In the genomic region with DNA sequence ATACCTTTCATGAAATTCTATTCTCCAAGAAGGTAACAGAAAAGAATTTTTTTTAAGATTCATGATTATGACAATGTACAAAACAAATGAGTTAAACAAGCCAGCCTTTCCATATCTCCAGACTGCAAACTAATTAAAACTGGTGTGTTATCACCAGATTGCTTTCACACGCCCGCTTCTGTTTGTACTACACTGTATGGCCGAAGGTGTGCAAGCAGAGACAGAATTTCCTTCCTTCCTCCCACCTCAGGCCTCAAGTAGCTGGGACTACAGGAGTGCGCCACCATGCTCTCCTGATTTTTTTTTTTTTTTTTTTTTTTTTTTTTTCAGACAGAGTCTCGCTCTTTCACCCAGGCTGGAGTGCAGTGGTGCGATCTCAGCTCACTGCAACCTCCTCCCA, we compare ENCODE assay signal across 27 cellular contexts.
DNase-seq lines count a peak whose midpoint lies in the region; ATAC-seq, FAIRE-seq and TF ChIP-seq lines count a peak whose summit lies in the region.
"Had no signal": no experiment of that assay in that cellular context is flagged by ENCODE, and none has a peak within 500 bp of the region (broad histone marks: within the 10 kb centered on the region; RNA-seq: fewer than 3 reads in every experiment).

No MANE protein-coding gene starts in this region.

- no peak for TF ChIP-seq EP300 in K562 (IDR thresholded peaks at IDR 0.05; ENCODE audit: low read length)

- no peak overlapping the region for H3K27ac Mint-ChIP-seq in naive thymus-derived CD8-positive, alpha-beta T cell
- H3K27ac Mint-ChIP-seq in activated CD4-positive, alpha-beta T cell treated with anti-CD3 and anti-CD28 coated beads, Interleukin-2, amount 10 ng/mL, durations not matched to agents 24 days and 14 days = no peak overlapping the region
- H3K27ac Mint-ChIP-seq: B cell; CD4-positive, alpha-beta T cell; CD8-positive, alpha-beta T cell had no signal

- H3K36me3 ChIP-seq in HEK293 (ENCODE audit: control insufficient read depth in 2 of 2, insufficient read depth in 1 of 2, low read length in 2 of 2) = no peaks in the 10 kb centered on the region
- no peaks in the 10 kb centered on the region for H3K36me3 ChIP-seq in K562 (ENCODE audit: control insufficient read depth, insufficient read depth, low read length)
- H3K36me3 ChIP-seq in mucosa of descending colon (ENCODE audit: low read depth) = no peaks in the 10 kb centered on the region
- H3K36me3 ChIP-seq: BLaER1 treated with 17β-estradiol and CSF1 and Interleukin-3, amounts not matched to agents 10 nM and 100 nM had no signal

- in situ Hi-C loops in K562 (cut with MboI) = no loop called here

- TF ChIP-seq CTCF in HEK293 (tag by site-specific recombination; IDR thresholded peaks at IDR 0.05) (no peak), K562 (IDR thresholded peaks at IDR 0.05 in 2 of 3, conservative IDR thresholded peaks at IDR 0.05 in 1 of 3; ENCODE audit: insufficient read depth in 2 of 3, low read depth in 1 of 3, low read length in 3 of 3) (no peak), mucosa of descending colon (IDR thresholded peaks at IDR 0.05) (no peak)

- no peaks in the 10 kb centered on the region for H4K20me1 ChIP-seq in K562 (replicated peaks; ENCODE audit: control insufficient read depth, insufficient read depth, low read length)
- H4K20me1 ChIP-seq: BLaER1 treated with 17β-estradiol and CSF1 and Interleukin-3, amounts not matched to agents 10 nM and 100 nM had no signal

- no peaks in the 10 kb centered on the region for H3K4me1 Mint-ChIP-seq in naive thymus-derived CD8-positive, alpha-beta T cell
- H3K4me1 Mint-ChIP-seq in activated CD4-positive, alpha-beta T cell treated with anti-CD3 and anti-CD28 coated beads, Interleukin-2, amount 10 ng/mL, durations not matched to agents 24 days and 14 days = no peaks in the 10 kb centered on the region
- H3K4me1 Mint-ChIP-seq: B cell had no signal

- BruUV-seq in K562 (replicated peaks; lab: Mats Ljungman, UMichigan) = no TSS peak

- no peaks in the 10 kb centered on the region for H3K27me3 ChIP-seq in K562 (ENCODE audit: control insufficient read depth in 2 of 2, insufficient read depth in 2 of 2, low read length in 2 of 2)
- H3K27me3 ChIP-seq: BLaER1 treated with 17β-estradiol and CSF1 and Interleukin-3, amounts not matched to agents 10 nM and 100 nM had no signal

- no peaks in the 10 kb centered on the region for H3K79me2 ChIP-seq in K562 (ENCODE audit: control insufficient read depth, insufficient read depth, low read length)

- DNase-seq in K562 (ENCODE audit: extremely low read depth in 1 of 4, low spot score in 3 of 4) = no peak
- DNase-seq in mucosa of descending colon = peak in 1 of 3 donors; percentile 24
- DNase-seq in nucleus accumbens (lab: John Stamatoyannopoulos, UW) = no peak
- no peak for DNase-seq in SKM-1 treated with dmso at 0.1 percent for 144 hours (lab: John Stamatoyannopoulos, UW; ENCODE audit: unreplicated experiment)
- DNase-seq in naive thymus-derived CD8-positive, alpha-beta T cell = no peak
- DNase-seq in activated CD4-positive, alpha-beta T cell treated with anti-CD3 and anti-CD28 coated beads, Interleukin-2, amount 10 ng/mL, durations not matched to agents 24 days and 14 days = no peak
- DNase-seq: AML-193; Caco-2; Calu3; CD4-positive, alpha-beta T cell; CD8-positive, alpha-beta T cell; DMS53; DMS79; DND-41; EL; GDM1 had no signal

- no peak for TF ChIP-seq RAD21 in K562 (CRISPR knock-in tag; conservative IDR thresholded peaks at IDR 0.05 in 1 of 2, IDR thresholded peaks at IDR 0.05 in 1 of 2)

- no peak overlapping the region for H3K4me2 ChIP-seq in K562 (ENCODE audit: insufficient read depth, low read length)
- H3K4me2 ChIP-seq: A549; BLaER1 treated with 17β-estradiol and CSF1 and Interleukin-3, amounts not matched to agents 10 nM and 100 nM had no signal

- peaks cover 0 to 11% (median 1%) of the 10 kb centered on the region in 5 donors for H3K27me3 Mint-ChIP-seq in naive thymus-derived CD8-positive, alpha-beta T cell
- no peaks in the 10 kb centered on the region for H3K27me3 Mint-ChIP-seq in activated CD4-positive, alpha-beta T cell treated with anti-CD3 and anti-CD28 coated beads, Interleukin-2, amount 10 ng/mL, durations not matched to agents 24 days and 14 days
- H3K27me3 Mint-ChIP-seq: B cell; CD4-positive, alpha-beta T cell had no signal

- H3K9me1 ChIP-seq in K562 (ENCODE audit: control insufficient read depth, insufficient read depth, low read length) = no peaks in the 10 kb centered on the region

- FAIRE-seq in K562 (lab: Jason Lieb, UNC) = no peak
- peak; percentile 30 for FAIRE-seq in islet of Langerhans (lab: Jason Lieb, UNC)
- FAIRE-seq: A549, D721Med, GM12878, GM12892, GM18507 had no signal

- intact Hi-C loops in K562 (cut with micrococcal nuclease) (no loop called here), mucosa of descending colon (cut with DNase I, micrococcal nuclease) (no loop called here)
- intact Hi-C loops in activated CD4-positive, alpha-beta T cell treated with anti-CD3 and anti-CD28 coated beads, Interleukin-2, amount 10 ng/mL, durations not matched to agents 24 days and 14 days (cut with micrococcal nuclease) = no loop called here

- H3K9ac ChIP-seq in K562 (ENCODE audit: insufficient read depth in 1 of 2, low read depth in 2 of 2, low read length in 2 of 2) = no peak overlapping the region
- H3K9ac ChIP-seq: BLaER1 treated with 17β-estradiol and CSF1 and Interleukin-3, amounts not matched to agents 10 nM and 100 nM had no signal

- H3K36me3 Mint-ChIP-seq in naive thymus-derived CD8-positive, alpha-beta T cell = peaks cover 0 to 5% (median 0%) of the 10 kb centered on the region in 3 donors
- H3K36me3 Mint-ChIP-seq in activated CD4-positive, alpha-beta T cell treated with anti-CD3 and anti-CD28 coated beads, Interleukin-2, amount 10 ng/mL, durations not matched to agents 24 days and 14 days (ENCODE audit: low read depth) = no peaks in the 10 kb centered on the region
- H3K36me3 Mint-ChIP-seq: CD8-positive, alpha-beta T cell had no signal

- POLR2A ChIA-PET in HEK293 (lab: Yijun Ruan, JAX) = no interaction called here
- POLR2A ChIA-PET in K562 (lab: Yijun Ruan, JAX) = no interaction called here
- POLR2A ChIA-PET in naive thymus-derived CD8-positive, alpha-beta T cell (lab: Charles Lee) = no interaction called here

- H3K9me3 Mint-ChIP-seq in naive thymus-derived CD8-positive, alpha-beta T cell = peaks cover 0 to 12% (median 5%) of the 10 kb centered on the region in 9 donors
- no peaks in the 10 kb centered on the region for H3K9me3 Mint-ChIP-seq in activated CD4-positive, alpha-beta T cell treated with anti-CD3 and anti-CD28 coated beads, Interleukin-2, amount 10 ng/mL, durations not matched to agents 24 days and 14 days
- H3K9me3 Mint-ChIP-seq: CD4-positive, alpha-beta T cell; CD8-positive, alpha-beta T cell had no signal

- WGBS in K562 (ENCODE audit: insufficient coverage, low coverage, missing lambda C conversion rate) = 49% methylated on average over 3 of the region's 6 CpGs

- H3K4me1 ChIP-seq in HEK293 (ENCODE audit: control insufficient read depth, insufficient read depth, low read length) (0 out of 2 replicates have a peak, but pooled peaks cover 3% of the 10 kb centered on the region), K562 (replicated peaks in 1 of 2; ENCODE audit: control insufficient read depth in 2 of 2, insufficient read depth in 2 of 2, low read length in 2 of 2) (peaks cover 0 to 12% of the 10 kb centered on the region in 2 experiments; a peak in 3 of 5 replicates), mucosa of descending colon (ENCODE audit: low read depth) (no peaks in the 10 kb centered on the region)
- H3K4me1 ChIP-seq: A549, Caco-2 had no signal

- H3K4me3 ChIP-seq in HEK293 (ENCODE audit: low read depth, low read length) (no peak overlapping the region), K562 (no peak overlapping the region), mucosa of descending colon (no peak overlapping the region)
- H3K4me3 ChIP-seq: A549; BLaER1 treated with 17β-estradiol and CSF1 and Interleukin-3, amounts not matched to agents 10 nM and 100 nM; GM12878 had no signal

- H3K27ac ChIP-seq in HEK293 (ENCODE audit: extremely low read depth, low read depth, low read length) (no peak overlapping the region), K562 (ENCODE audit: extremely low read depth, low read depth, low read length) (no peak overlapping the region)
- H3K27ac ChIP-seq: 22Rv1; A549; BLaER1 treated with 17β-estradiol and CSF1 and Interleukin-3, amounts not matched to agents 10 nM and 100 nM; C4-2B had no signal

- ATAC-seq in K562 (no peak), mucosa of descending colon (peak; percentile 78)
- no peak for ATAC-seq in naive thymus-derived CD8-positive, alpha-beta T cell
- ATAC-seq: A549; CD8-positive, alpha-beta T cell; GM12878 had no signal

- TF ChIP-seq POLR2A in K562 (conservative IDR thresholded peaks at IDR 0.05) = no peak

- H3K9me3 ChIP-seq in HEK293 (ENCODE audit: control insufficient read depth, insufficient read depth, low read depth, low read length) = no peaks in the 10 kb centered on the region
- no peaks in the 10 kb centered on the region for H3K9me3 ChIP-seq in K562 (replicated peaks; ENCODE audit: control insufficient read depth, insufficient read depth, low read depth, low read length)
- no peaks in the 10 kb centered on the region for H3K9me3 ChIP-seq in mucosa of descending colon
- H3K9me3 ChIP-seq: A549, Caco-2 had no signal

- H3K4me3 Mint-ChIP-seq in naive thymus-derived CD8-positive, alpha-beta T cell = no peak overlapping the region
- H3K4me3 Mint-ChIP-seq in activated CD4-positive, alpha-beta T cell treated with anti-CD3 and anti-CD28 coated beads, Interleukin-2, amount 10 ng/mL, durations not matched to agents 24 days and 14 days = no peak overlapping the region
- H3K4me3 Mint-ChIP-seq: B cell; CD4-positive, alpha-beta T cell; CD8-positive, alpha-beta T cell had no signal

- no peak overlapping the region for H2AFZ ChIP-seq in K562 (ENCODE audit: low read depth, low read length)

- CTCF ChIA-PET in HEK293 (lab: Yijun Ruan, JAX) (interaction anchor here (0.6 kb wide), 1 partner anchor 222 kb away, joined by 3 read pairs; no protein-coding TSS in a partner anchor), K562 (lab: Yijun Ruan, JAX; ENCODE audit: low intra/inter-chr PET ratio) (no interaction called here)

TF ChIP-seq in K562, 482 proteins besides CTCF, POLR2A, EP300 and RAD21 (continues in another document):
- peak; percentile 13; the same call in 1 of the 2 replicates for TF ChIP-seq CBFA2T3 (IDR thresholded peaks at IDR 0.05)
- TF ChIP-seq ZBTB34 (CRISPR knock-in tag; IDR thresholded peaks at IDR 0.05) = no peak
